Comparison of ENCODE assay signal across 1 cellular context in the genomic region with DNA sequence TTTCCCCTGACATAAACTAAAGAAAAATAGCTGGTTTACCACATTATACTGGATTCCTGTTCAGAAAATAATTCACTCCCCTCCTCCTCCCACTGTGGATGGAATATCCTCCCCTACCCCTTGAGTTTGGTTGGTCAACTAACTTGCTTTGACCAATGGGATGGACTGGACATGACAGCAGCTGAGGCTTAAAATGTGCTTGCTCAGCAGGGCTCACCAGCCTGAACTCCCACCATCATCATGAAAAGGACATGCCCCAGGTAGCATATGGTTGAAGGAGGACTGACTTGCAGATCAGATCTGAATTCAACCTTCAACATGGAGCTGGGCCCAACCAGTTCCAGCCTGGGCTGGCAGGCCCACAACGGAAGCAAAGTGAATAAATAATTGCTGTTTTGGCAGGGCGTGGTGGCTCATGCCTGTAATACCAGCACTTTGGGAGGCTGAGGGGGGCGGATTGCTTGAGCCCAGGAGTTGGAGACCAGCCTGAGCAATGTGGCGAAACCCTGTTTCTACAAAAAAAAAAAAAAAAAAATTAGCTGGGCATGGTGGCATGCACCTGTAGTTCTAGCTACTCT.
TF ChIP-seq lines count a peak whose summit lies in the region.

No MANE protein-coding gene starts in this region.

TF ChIP-seq in K562, 482 proteins besides CTCF, POLR2A, EP300 and RAD21 (continued from another document):
- TF ChIP-seq, protein P1, sequence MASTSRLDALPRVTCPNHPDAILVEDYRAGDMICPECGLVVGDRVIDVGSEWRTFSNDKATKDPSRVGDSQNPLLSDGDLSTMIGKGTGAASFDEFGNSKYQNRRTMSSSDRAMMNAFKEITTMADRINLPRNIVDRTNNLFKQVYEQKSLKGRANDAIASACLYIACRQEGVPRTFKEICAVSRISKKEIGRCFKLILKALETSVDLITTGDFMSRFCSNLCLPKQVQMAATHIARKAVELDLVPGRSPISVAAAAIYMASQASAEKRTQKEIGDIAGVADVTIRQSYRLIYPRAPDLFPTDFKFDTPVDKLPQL (IDR thresholded peaks at IDR 0.05; ENCODE audit: extremely low read depth, insufficient read length), result no peak
- TF ChIP-seq ZNF408 (CRISPR knock-in tag; IDR thresholded peaks at IDR 0.05; ENCODE audit: low read depth) (no peak), NR3C1 (CRISPR knock-in tag; IDR thresholded peaks at IDR 0.05) (no peak), MAFF (IDR thresholded peaks at IDR 0.05; ENCODE audit: low read length) (no peak), YBX1 (IDR thresholded peaks at IDR 0.05) (no peak), SUPT5H (IDR thresholded peaks at IDR 0.05) (no peak), POLR3A (IDR thresholded peaks at IDR 0.05; ENCODE audit: borderline replicate concordance, extremely low read depth, insufficient read depth, insufficient read length) (no peak), C11orf30 (IDR thresholded peaks at IDR 0.05; ENCODE audit: low read depth) (peak; percentile 35; the same call in 1 of the 2 replicates), ZNF316 (IDR thresholded peaks at IDR 0.05) (peak; percentile 61), NCOA2 (IDR thresholded peaks at IDR 0.05; ENCODE audit: partially characterized antibody in 2 of 2) (no peak), U2AF1 (optimal IDR thresholded peaks at IDR 0.05; ENCODE audit: low read depth, low read length) (no peak), MAFG (tag; conservative IDR thresholded peaks at IDR 0.05) (peak; percentile 33; the same call in 1 of the 2 replicates), PML (IDR thresholded peaks at IDR 0.05; ENCODE audit: low read length) (no peak), ZFP36 (IDR thresholded peaks at IDR 0.05; ENCODE audit: low read depth, low read length, partially characterized antibody) (no peak)
- TF ChIP-seq, protein P2, sequence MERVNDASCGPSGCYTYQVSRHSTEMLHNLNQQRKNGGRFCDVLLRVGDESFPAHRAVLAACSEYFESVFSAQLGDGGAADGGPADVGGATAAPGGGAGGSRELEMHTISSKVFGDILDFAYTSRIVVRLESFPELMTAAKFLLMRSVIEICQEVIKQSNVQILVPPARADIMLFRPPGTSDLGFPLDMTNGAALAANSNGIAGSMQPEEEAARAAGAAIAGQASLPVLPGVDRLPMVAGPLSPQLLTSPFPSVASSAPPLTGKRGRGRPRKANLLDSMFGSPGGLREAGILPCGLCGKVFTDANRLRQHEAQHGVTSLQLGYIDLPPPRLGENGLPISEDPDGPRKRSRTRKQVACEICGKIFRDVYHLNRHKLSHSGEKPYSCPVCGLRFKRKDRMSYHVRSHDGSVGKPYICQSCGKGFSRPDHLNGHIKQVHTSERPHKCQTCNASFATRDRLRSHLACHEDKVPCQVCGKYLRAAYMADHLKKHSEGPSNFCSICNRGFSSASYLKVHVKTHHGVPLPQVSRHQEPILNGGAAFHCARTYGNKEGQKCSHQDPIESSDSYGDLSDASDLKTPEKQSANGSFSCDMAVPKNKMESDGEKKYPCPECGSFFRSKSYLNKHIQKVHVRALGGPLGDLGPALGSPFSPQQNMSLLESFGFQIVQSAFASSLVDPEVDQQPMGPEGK (CRISPR knock-in tag; IDR thresholded peaks at IDR 0.05; ENCODE audit: borderline replicate concordance), result no peak
- TF ChIP-seq, protein P3, sequence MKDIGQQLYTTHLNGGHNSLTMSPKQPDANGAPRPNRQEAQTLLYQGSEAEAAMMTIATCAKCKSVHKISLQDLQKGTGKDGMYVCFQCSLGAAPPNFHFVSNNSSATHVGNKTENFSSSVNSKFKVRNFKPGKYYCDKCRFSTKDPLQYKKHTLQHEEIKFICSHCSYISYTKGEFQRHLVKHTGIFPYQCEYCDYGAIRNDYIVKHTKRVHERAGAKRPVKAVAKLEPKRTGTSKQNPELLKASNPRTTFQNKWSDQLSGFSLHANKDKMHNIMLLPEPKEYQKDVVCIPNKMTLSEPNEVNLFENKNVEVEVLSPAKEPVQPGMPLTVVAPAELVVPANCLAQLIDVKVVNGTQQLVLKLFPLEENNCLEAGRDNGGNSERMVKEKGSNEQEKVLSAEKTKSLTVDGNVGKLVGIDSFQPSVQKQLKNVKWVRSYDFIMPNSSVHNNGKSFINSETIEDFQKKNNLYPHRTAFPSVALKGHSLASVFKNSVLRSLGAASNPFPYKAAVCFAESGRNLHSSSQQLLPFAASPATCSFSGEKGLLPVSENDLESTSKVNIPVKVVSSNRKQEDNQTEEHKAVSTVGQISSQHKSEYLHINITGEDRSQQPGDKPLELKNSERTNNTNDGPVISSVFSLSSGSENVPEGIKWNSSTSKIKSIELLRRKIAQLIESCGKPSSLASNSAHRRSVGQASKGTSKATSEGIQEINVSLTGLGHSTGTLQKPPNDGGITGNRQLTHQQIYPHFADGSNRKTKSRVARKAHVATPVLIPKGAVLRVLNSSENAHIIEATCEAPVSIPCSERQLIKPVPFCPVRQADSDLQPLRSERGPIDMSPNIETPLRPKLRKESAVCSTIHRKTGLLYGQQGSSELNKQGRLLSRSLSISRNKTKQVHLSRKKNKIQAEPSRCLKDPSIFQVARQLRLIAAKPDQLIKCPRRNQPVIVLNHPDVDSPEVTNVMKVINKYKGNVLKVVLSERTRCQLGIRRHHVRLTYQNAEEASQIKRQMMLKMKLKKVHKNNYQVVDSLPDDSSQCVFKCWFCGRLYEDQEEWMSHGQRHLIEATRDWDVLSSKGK (CRISPR knock-in tag; IDR thresholded peaks at IDR 0.05), result no peak
